9 cellular contexts compared by ENCODE assay signal in the genomic region with DNA sequence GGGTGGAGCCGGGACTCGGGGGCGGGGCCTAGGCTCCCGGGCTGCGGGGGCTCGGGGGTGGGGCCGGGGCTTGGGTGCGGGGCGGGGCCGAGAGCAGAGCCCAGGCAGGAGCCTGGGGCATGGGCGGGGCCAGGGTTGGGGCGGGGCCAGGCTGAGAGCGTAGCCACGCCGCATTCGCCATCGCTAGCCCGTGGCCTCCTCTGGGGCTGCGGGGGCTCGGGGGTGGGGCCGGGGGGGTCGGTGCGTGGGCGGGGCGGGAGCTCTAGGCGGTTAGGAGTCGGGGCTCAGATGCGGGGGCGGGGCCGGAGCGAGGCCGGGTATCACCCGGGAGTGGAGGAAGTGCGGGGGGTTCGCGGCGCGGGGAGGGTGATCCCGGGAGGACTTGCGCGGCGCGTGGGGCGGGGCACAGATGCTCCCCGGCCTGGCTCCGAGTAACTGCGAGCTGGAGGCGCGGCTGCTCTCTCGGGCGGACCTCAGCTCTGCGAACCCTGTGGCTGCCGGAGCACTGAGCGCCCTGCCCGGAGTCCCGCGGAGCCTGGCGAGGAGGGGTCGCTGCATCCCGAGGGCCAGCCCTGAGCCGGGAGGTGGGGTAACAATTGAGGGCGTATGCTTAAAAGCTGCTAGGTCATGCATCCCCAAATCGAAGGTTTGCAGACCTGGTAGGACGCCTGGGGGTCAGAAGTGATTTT. TPM values are rescaled to one million over a fixed set of nuclear protein-coding genes. Genes with fewer than 3 reads are reported as not detected.
DNase-seq lines count a peak whose midpoint lies in the region; ATAC-seq lines count a peak whose summit lies in the region.
"Had no signal": no experiment of that assay in that cellular context is flagged by ENCODE, and none has a peak within 500 bp of the region (broad histone marks: within the 10 kb centered on the region; RNA-seq: fewer than 3 reads in every experiment).

No MANE protein-coding gene starts in this region.

- peak overlapping the region; percentile 59 to 94 for H3K4me3 ChIP-seq in mesenchymal stem cell (ENCODE audit: insufficient read depth in 1 of 2, low read depth in 1 of 2, low read length in 2 of 2)

- H3K9me3 ChIP-seq in mesenchymal stem cell (ENCODE audit: control insufficient read depth, low read length), result no peaks in the 10 kb centered on the region

- peak overlapping the region; percentile 57 for H3K27ac ChIP-seq in mesenchymal stem cell (ENCODE audit: low read length, poor library complexity, severe bottlenecking)

- H2BK120ac ChIP-seq in mesenchymal stem cell (ENCODE audit: low read depth, low read length), result no peak overlapping the region

- H3K4me1 ChIP-seq in mesenchymal stem cell (ENCODE audit: control insufficient read depth, insufficient read depth, low read depth, low read length), result peaks cover 5% of the 10 kb centered on the region

- WGBS in mesenchymal stem cell, result under 1% methylated on average over 38 of the region's 64 CpGs

- no peak overlapping the region for H2BK15ac ChIP-seq in mesenchymal stem cell (ENCODE audit: low read depth, poor library complexity, severe bottlenecking)

- peak overlapping the region; percentile 25 for H4K91ac ChIP-seq in mesenchymal stem cell (ENCODE audit: low read length)

- H3K18ac ChIP-seq in mesenchymal stem cell (ENCODE audit: low read depth in 1 of 2, low read length in 2 of 2), result peak overlapping the region; percentile 22 to 37

- H3K14ac ChIP-seq in mesenchymal stem cell (ENCODE audit: low read length in 2 of 2), result peak overlapping the region; percentile 2 to 62

- H4K8ac ChIP-seq in mesenchymal stem cell (ENCODE audit: low read length), result peak overlapping the region; percentile 52

- H3K27me3 ChIP-seq in mesenchymal stem cell (ENCODE audit: control insufficient read depth in 1 of 2, insufficient read depth in 1 of 2, low read length in 2 of 2), result no peaks in the 10 kb centered on the region

- H3K4me2 ChIP-seq in mesenchymal stem cell (ENCODE audit: low read length, poor library complexity, severe bottlenecking), result peak overlapping the region; percentile 95

- peak overlapping the region; percentile 10 for H2AFZ ChIP-seq in mesenchymal stem cell (ENCODE audit: low read depth, low read length)

- no peaks in the 10 kb centered on the region for H3K27me3 Mint-ChIP-seq in activated CD8-positive, alpha-beta memory T cell treated with anti-CD3 and anti-CD28 coated beads, Interleukin-2, amount 10 ng/mL, durations not matched to agents 7 days and 5 days
- H3K27me3 Mint-ChIP-seq in effector memory CD8-positive, alpha-beta T cell, result no peaks in the 10 kb centered on the region

- peak overlapping the region; percentile 84 for H3K27ac Mint-ChIP-seq in activated CD8-positive, alpha-beta memory T cell treated with anti-CD3 and anti-CD28 coated beads, Interleukin-2, amount 10 ng/mL, durations not matched to agents 7 days and 5 days
- peak overlapping the region; percentile 90 for H3K27ac Mint-ChIP-seq in effector memory CD8-positive, alpha-beta T cell

- H3K36me3 ChIP-seq in mesenchymal stem cell (ENCODE audit: control insufficient read depth in 1 of 2, insufficient read depth in 2 of 2, low read depth in 1 of 2, low read length in 2 of 2), result peaks cover 5 to 23% of the 10 kb centered on the region in 2 experiments

- peak; percentile 56 for DNase-seq in COLO668 (lab: John Stamatoyannopoulos, UW; ENCODE audit: unreplicated experiment)
- peak; percentile 79 for DNase-seq in HT1080 (ENCODE audit: low read depth)
- peak; percentile 94 to 96 for DNase-seq in NOMO-1 (lab: John Stamatoyannopoulos, UW; ENCODE audit: unreplicated experiment in 2 of 2)
- DNase-seq in activated CD8-positive, alpha-beta memory T cell treated with anti-CD3 and anti-CD28 coated beads, Interleukin-2, amount 10 ng/mL, durations not matched to agents 7 days and 5 days, result peak; percentile 97
- DNase-seq in effector memory CD8-positive, alpha-beta T cell, result peak; percentile 80 to 87 (median 85)
- peak; percentile 91 for DNase-seq in mesenchymal stem cell
- peak; percentile 83 for DNase-seq in stimulated activated CD8-positive, alpha-beta memory T cell treated with anti-CD3 and anti-CD28 coated beads, Interleukin-12 subunit alpha, Interleukin-12 subunit beta, amount 100 ng/mL, for 1 hour (ENCODE audit: low read depth)

- CTCF ChIA-PET in activated CD8-positive, alpha-beta memory T cell treated with anti-CD3 and anti-CD28 coated beads, Interleukin-2, amount 10 ng/mL, durations not matched to agents 7 days and 5 days (lab: Charles Lee), result interaction anchor here (0.9 to 2.7 kb wide), 11 partner anchors 17 to 396 kb away, joined by 3 to 19 read pairs (median 4); partner anchors contain the start of gene FAM50B

- H2BK5ac ChIP-seq in mesenchymal stem cell (ENCODE audit: low read depth, low read length, poor library complexity, severe bottlenecking), result no peak overlapping the region

- H3K9me3 Mint-ChIP-seq in activated CD8-positive, alpha-beta memory T cell treated with anti-CD3 and anti-CD28 coated beads, Interleukin-2, amount 10 ng/mL, durations not matched to agents 7 days and 5 days (ENCODE audit: low read depth), result peaks cover 5% of the 10 kb centered on the region
- H3K9me3 Mint-ChIP-seq in effector memory CD8-positive, alpha-beta T cell, result no peaks in the 10 kb centered on the region

- peak overlapping the region; percentile 80 for H3K4me3 Mint-ChIP-seq in activated CD8-positive, alpha-beta memory T cell treated with anti-CD3 and anti-CD28 coated beads, Interleukin-2, amount 10 ng/mL, durations not matched to agents 7 days and 5 days
- H3K4me3 Mint-ChIP-seq in effector memory CD8-positive, alpha-beta T cell, result peak overlapping the region; percentile 78 to 92

- H2BK12ac ChIP-seq in mesenchymal stem cell (ENCODE audit: low read length in 2 of 2), result no peak overlapping the region

- H3K4ac ChIP-seq in mesenchymal stem cell (ENCODE audit: low read depth in 1 of 2, low read length in 2 of 2), result peak overlapping the region in 1 of 2 experiments; percentile 12

- peaks cover 10% of the 10 kb centered on the region for H3K79me1 ChIP-seq in mesenchymal stem cell (replicated peaks; ENCODE audit: low read length, poor library complexity, severe bottlenecking)

- peak; percentile 66 for ATAC-seq in GM21360 (IDR thresholded peaks at IDR 0.05; ENCODE audit: unreplicated experiment)
- peak; percentile 90 for ATAC-seq in activated CD8-positive, alpha-beta memory T cell treated with anti-CD3 and anti-CD28 coated beads, Interleukin-2, amount 10 ng/mL, durations not matched to agents 7 days and 5 days
- ATAC-seq in effector memory CD8-positive, alpha-beta T cell (replicated peaks), result peak; percentile 84

- no peak overlapping the region for H3K23ac ChIP-seq in mesenchymal stem cell (ENCODE audit: low read length in 2 of 2)

- peaks cover 28% of the 10 kb centered on the region for H3K36me3 Mint-ChIP-seq in activated CD8-positive, alpha-beta memory T cell treated with anti-CD3 and anti-CD28 coated beads, Interleukin-2, amount 10 ng/mL, durations not matched to agents 7 days and 5 days
- peaks cover 21% of the 10 kb centered on the region for H3K36me3 Mint-ChIP-seq in effector memory CD8-positive, alpha-beta T cell (ENCODE audit: insufficient read depth)

- H3K9ac ChIP-seq in mesenchymal stem cell (ENCODE audit: low read length), result peak overlapping the region; percentile 94

- no peak overlapping the region for H2AK5ac ChIP-seq in mesenchymal stem cell (ENCODE audit: low read length, severe bottlenecking)

- peaks cover 38% of the 10 kb centered on the region for H3K4me1 Mint-ChIP-seq in activated CD8-positive, alpha-beta memory T cell treated with anti-CD3 and anti-CD28 coated beads, Interleukin-2, amount 10 ng/mL, durations not matched to agents 7 days and 5 days
- peaks cover 25 to 47% of the 10 kb centered on the region in 2 donors for H3K4me1 Mint-ChIP-seq in effector memory CD8-positive, alpha-beta T cell (ENCODE audit: low read depth in 2 of 2)

RNA-seq across cellular contexts. Expression of gene ECI2, which starts 0.4 kb away (rescaled TPM):
- 70.7 and 78.5 TPM in 2 replicates for total RNA-seq in HT1080 (2014; rRNA removed; shearing (Covaris generic))
- polyA plus RNA-seq in HT1080 (2015; cell fraction: cytosol; rRNA removed), result 79.7 and 86.7 TPM in 2 replicates
- 77.0 and 78.0 TPM in 2 replicates for polyA plus RNA-seq in HT1080 (2015; cell fraction: nucleus; rRNA removed)
- 10 to 100 TPM; 45.0 to 45.5 TPM for total RNA-seq in activated CD8-positive, alpha-beta memory T cell treated with anti-CD3 and anti-CD28 coated beads, Interleukin-2, amount 10 ng/mL, durations not matched to agents 7 days and 5 days
- polyA plus RNA-seq in mesenchymal stem cell (2013, experiment 1 of 2), result 93.9 TPM
- 92.2 TPM for polyA plus RNA-seq in mesenchymal stem cell (2013, experiment 2 of 2)

RNA-seq across cellular contexts. Expression of gene FAM217A, which starts 56.9 kb away (rescaled TPM):
- not detected in 2 replicates for total RNA-seq in HT1080 (2014; rRNA removed; shearing (Covaris generic))
- not detected in 2 replicates for polyA plus RNA-seq in HT1080 (2015; cell fraction: cytosol; rRNA removed)
- not detected in 2 replicates for polyA plus RNA-seq in HT1080 (2015; cell fraction: nucleus; rRNA removed)
- total RNA-seq in activated CD8-positive, alpha-beta memory T cell treated with anti-CD3 and anti-CD28 coated beads, Interleukin-2, amount 10 ng/mL, durations not matched to agents 7 days and 5 days, result not detected
- polyA plus RNA-seq in mesenchymal stem cell (2013, experiment 1 of 2), result not detected
- not detected for polyA plus RNA-seq in mesenchymal stem cell (2013, experiment 2 of 2)
- total RNA-seq: subcutaneous adipose tissue had no signal

Comparison
In these comparisons a context has a peak if more than half of its experiments do, and no peak if none do; other contexts are left out.
1. Peak in every context shown above with its lines: DNase-seq, ATAC-seq, H3K4me3 ChIP-seq and H3K27ac ChIP-seq.